15 cellular contexts compared by ENCODE assay signal in the genomic region with DNA sequence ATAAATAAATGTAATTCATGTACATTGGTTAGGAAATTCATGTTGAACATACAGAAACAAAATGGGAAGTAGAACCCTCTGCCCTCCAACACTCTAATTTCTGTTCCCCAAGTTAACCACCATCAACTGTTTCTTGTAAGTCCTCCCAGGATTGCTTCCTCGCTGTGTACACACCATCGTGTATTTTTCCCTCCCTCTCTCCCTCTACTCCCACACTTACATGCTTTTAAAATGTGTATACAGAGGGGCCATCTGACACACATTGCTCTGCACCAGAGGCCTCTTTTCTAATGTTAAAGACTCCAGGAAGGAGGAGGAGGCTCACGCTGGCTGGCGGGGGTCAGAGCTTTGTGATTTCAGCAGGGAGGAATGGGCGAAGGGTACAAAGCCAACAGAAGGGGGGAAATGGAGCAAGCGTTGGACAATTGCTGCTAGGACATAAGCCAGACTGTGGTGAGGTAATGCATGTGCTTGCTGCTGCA. TPM values are rescaled to one million over a fixed set of nuclear protein-coding genes. Genes with fewer than 3 reads are reported as not detected.
DNase-seq lines count a peak whose midpoint lies in the region; ATAC-seq, FAIRE-seq and TF ChIP-seq lines count a peak whose summit lies in the region.
"Had no signal": no experiment of that assay in that cellular context is flagged by ENCODE, and none has a peak within 500 bp of the region (broad histone marks: within the 10 kb centered on the region; RNA-seq: fewer than 3 reads in every experiment).

No MANE protein-coding gene starts in this region.

- no peaks in the 10 kb centered on the region; the same call in 1 of the 2 replicates for H3K27me3 ChIP-seq in IMR-90 (ENCODE audit: control insufficient read depth, insufficient read depth, low read length)
- H3K27me3 ChIP-seq in astrocyte (ENCODE audit: insufficient read depth, low read length): peaks cover 5% of the 10 kb centered on the region
- peaks cover 0 to 55% of the 10 kb centered on the region in 2 experiments for H3K27me3 ChIP-seq in mesenchymal stem cell (ENCODE audit: control insufficient read depth in 1 of 2, insufficient read depth in 1 of 2, low read length in 2 of 2)

- H4K5ac ChIP-seq in IMR-90 (ENCODE audit: low read depth, low read length): no peak overlapping the region

- peaks cover 4% of the 10 kb centered on the region for H3K36me3 Mint-ChIP-seq in astrocyte (ENCODE audit: low read depth, unreplicated experiment)
- H3K36me3 Mint-ChIP-seq: memory B cell had no signal

- H3K9me3 Mint-ChIP-seq in astrocyte (ENCODE audit: unreplicated experiment): no peaks in the 10 kb centered on the region
- H3K9me3 Mint-ChIP-seq: memory B cell had no signal

- peak overlapping the region; percentile 75 for H2AFZ ChIP-seq in IMR-90 (replicated peaks; ENCODE audit: low read length, poor library complexity)
- peak overlapping the region; percentile 21 for H2AFZ ChIP-seq in astrocyte (ENCODE audit: low read depth, low read length)
- peak overlapping the region; percentile 46 for H2AFZ ChIP-seq in mesenchymal stem cell (ENCODE audit: low read depth, low read length)

- no peak for FAIRE-seq in astrocyte (lab: Jason Lieb, UNC)
- FAIRE-seq: K562 had no signal

- no peak overlapping the region for H2BK5ac ChIP-seq in IMR-90 (ENCODE audit: low read depth, low read length, poor library complexity, severe bottlenecking)
- H2BK5ac ChIP-seq in mesenchymal stem cell (ENCODE audit: low read depth, low read length, poor library complexity, severe bottlenecking): no peak overlapping the region

- peak; percentile 49 for DNase-seq in AG20443 (ENCODE audit: low spot score)
- peak; percentile 72 for DNase-seq in IMR-90
- DNase-seq in astrocyte (ENCODE audit: low read depth): peak; percentile 45
- DNase-seq in mesenchymal stem cell: no peak
- DNase-seq in effector CD8-positive, alpha-beta T cell (lab: John Stamatoyannopoulos, UW): no peak
- no peak for DNase-seq in inferior parietal cortex (ENCODE audit: extremely low spot score)
- DNase-seq in putamen (ENCODE audit: low spot score): no peak
- DNase-seq: BE2C; stimulated activated CD8-positive, alpha-beta memory T cell treated with anti-CD3 and anti-CD28 coated beads, Interleukin-4, amount 100 ng/mL, for 48 hours had no signal

- dilution Hi-C loops in IMR-90 (cut with HindIII; ENCODE audit: low sequenced_read_pairs, unreplicated experiment): no loop called here

- POLR2A ChIA-PET in IMR-90 (lab: Charles Lee; ENCODE audit: unreplicated experiment): no interaction called here

- H4K20me1 ChIP-seq in IMR-90 (ENCODE audit: insufficient read depth, low read length): no peaks in the 10 kb centered on the region
- no peaks in the 10 kb centered on the region for H4K20me1 ChIP-seq in astrocyte (ENCODE audit: insufficient read depth, low read length)

- H2BK20ac ChIP-seq in IMR-90 (ENCODE audit: low read depth, low read length): no peak overlapping the region

- 27% methylated on average over 3 of the region's 6 CpGs; no CpG with 5 or more reads in 1 of the 2 experiments for WGBS in IMR-90 (ENCODE audit: extremely low coverage in 2 of 2, insufficient read length in 1 of 2), 2 experiments
- 29% methylated on average over 6 of the region's 6 CpGs for WGBS in mesenchymal stem cell

- H3K56ac ChIP-seq in IMR-90 (ENCODE audit: extremely low read depth, insufficient read depth, low read length): no peak overlapping the region

- H3K4me3 ChIP-seq in IMR-90 (ENCODE audit: insufficient read depth, low read depth, low read length) (no peak overlapping the region), astrocyte (ENCODE audit: insufficient read depth, low read depth, low read length) (no peak overlapping the region), mesenchymal stem cell (ENCODE audit: insufficient read depth in 1 of 2, low read depth in 1 of 2, low read length in 2 of 2) (no peak overlapping the region)
- H3K4me3 ChIP-seq: K562 had no signal

- H3K27ac ChIP-seq in IMR-90 (ENCODE audit: insufficient read depth, low read length) (no peak overlapping the region), astrocyte (ENCODE audit: low read depth, low read length) (no peak overlapping the region), mesenchymal stem cell (ENCODE audit: low read length, poor library complexity, severe bottlenecking) (no peak overlapping the region)

- H3K36me3 ChIP-seq in IMR-90 (ENCODE audit: control insufficient read depth, insufficient read depth, low read length) (no peaks in the 10 kb centered on the region), astrocyte (ENCODE audit: insufficient read depth, low read length) (no peaks in the 10 kb centered on the region), mesenchymal stem cell (ENCODE audit: control insufficient read depth in 1 of 2, insufficient read depth in 2 of 2, low read depth in 1 of 2, low read length in 2 of 2) (no peaks in the 10 kb centered on the region)
- H3K36me3 ChIP-seq: BE2C had no signal

- H3K79me1 ChIP-seq in IMR-90 (ENCODE audit: low read depth in 1 of 2, low read length in 2 of 2) (no peaks in the 10 kb centered on the region), mesenchymal stem cell (replicated peaks; ENCODE audit: low read length, poor library complexity, severe bottlenecking) (no peaks in the 10 kb centered on the region)

- H3K27ac Mint-ChIP-seq in astrocyte (ENCODE audit: unreplicated experiment): peak overlapping the region; percentile 68
- H3K27ac Mint-ChIP-seq: memory B cell had no signal

- ATAC-seq in IMR-90 (ENCODE audit: low read depth) (peak; percentile 76), HG03521 (IDR thresholded peaks at IDR 0.05; ENCODE audit: unreplicated experiment) (no peak)
- ATAC-seq: K562 had no signal

- H3K18ac ChIP-seq in IMR-90 (ENCODE audit: low read depth, low read length): no peak overlapping the region
- H3K18ac ChIP-seq in mesenchymal stem cell (ENCODE audit: low read depth in 1 of 2, low read length in 2 of 2): peak overlapping the region in 1 of 2 experiments; percentile 56

- peak overlapping the region; percentile 35 for H3K4me3 Mint-ChIP-seq in astrocyte (ENCODE audit: unreplicated experiment)

- H3K9me1 ChIP-seq in IMR-90 (ENCODE audit: insufficient read depth, low read length): no peaks in the 10 kb centered on the region

- H2AK9ac ChIP-seq in IMR-90 (replicated peaks; ENCODE audit: low read depth, low read length, poor library complexity): no peak overlapping the region

- H2BK12ac ChIP-seq in mesenchymal stem cell (ENCODE audit: low read length in 2 of 2): no peak overlapping the region

- H2BK15ac ChIP-seq in IMR-90 (ENCODE audit: low read depth, low read length) (no peak overlapping the region), mesenchymal stem cell (ENCODE audit: low read depth, poor library complexity, severe bottlenecking) (no peak overlapping the region)

- in situ Hi-C loops in IMR-90 (cut with MboI; ENCODE audit: low sequenced_read_pairs): no loop called here

- no peak for TF ChIP-seq CTCF in IMR-90 (conservative IDR thresholded peaks at IDR 0.05; ENCODE audit: low read depth, low read length)
- TF ChIP-seq CTCF in astrocyte (IDR thresholded peaks at IDR 0.05; ENCODE audit: insufficient read depth, low read depth, low read length): no peak

- no TSS peak for BruUV-seq in IMR-90 (replicated peaks; lab: Mats Ljungman, UMichigan)

- CTCF ChIA-PET in IMR-90 (lab: Yijun Ruan, JAX): no interaction called here

- H2BK120ac ChIP-seq in IMR-90 (ENCODE audit: low read depth, low read length) (no peak overlapping the region), mesenchymal stem cell (ENCODE audit: low read depth, low read length) (no peak overlapping the region)

- H4K8ac ChIP-seq in IMR-90 (ENCODE audit: low read depth in 2 of 2, low read length in 2 of 2) (no peak overlapping the region), mesenchymal stem cell (ENCODE audit: low read length) (no peak overlapping the region)

- H3K4me1 ChIP-seq in IMR-90 (ENCODE audit: control insufficient read depth, insufficient read depth, low read length) (peaks cover 12% of the 10 kb centered on the region; the same call in 1 of the 2 replicates), astrocyte (ENCODE audit: insufficient read depth, low read length) (peaks cover 11% of the 10 kb centered on the region), mesenchymal stem cell (ENCODE audit: control insufficient read depth, insufficient read depth, low read depth, low read length) (peaks cover 14% of the 10 kb centered on the region)
- H3K4me1 ChIP-seq: BE2C had no signal

- no peak for TF ChIP-seq RAD21 in IMR-90 (IDR thresholded peaks at IDR 0.05; ENCODE audit: low read length)

- peaks cover 33% of the 10 kb centered on the region for H3K4me1 Mint-ChIP-seq in astrocyte (ENCODE audit: low read depth, unreplicated experiment)

- H3K9ac ChIP-seq in IMR-90 (ENCODE audit: low read depth, low read length) (no peak overlapping the region), astrocyte (ENCODE audit: low read length) (no peak overlapping the region), mesenchymal stem cell (ENCODE audit: low read length) (peak overlapping the region; percentile 48)

- intact Hi-C loops in IMR-90 (cut with micrococcal nuclease): loop anchor here (5.0 kb wide), 2 partner anchors 77 to 153 kb away; no protein-coding TSS in a partner anchor

- H2AK5ac ChIP-seq in IMR-90 (ENCODE audit: low read depth, low read length) (no peak overlapping the region), mesenchymal stem cell (ENCODE audit: low read length, severe bottlenecking) (no peak overlapping the region)

- peaks cover 11% of the 10 kb centered on the region for H3K27me3 Mint-ChIP-seq in astrocyte (ENCODE audit: low read depth, unreplicated experiment)

- H3K79me2 ChIP-seq in astrocyte (ENCODE audit: insufficient read depth, low read length): no peaks in the 10 kb centered on the region

- H3K9me3 ChIP-seq in IMR-90 (ENCODE audit: control insufficient read depth, insufficient read depth, low read length) (no peaks in the 10 kb centered on the region), astrocyte (ENCODE audit: insufficient read depth, low read depth, low read length) (no peaks in the 10 kb centered on the region), mesenchymal stem cell (ENCODE audit: control insufficient read depth, low read length) (no peaks in the 10 kb centered on the region)
- H3K9me3 ChIP-seq: BE2C had no signal

- no peak overlapping the region for H3K4me2 ChIP-seq in IMR-90 (ENCODE audit: low read depth, low read length)
- H3K4me2 ChIP-seq in astrocyte (ENCODE audit: low read length): peak overlapping the region; percentile 47
- no peak overlapping the region for H3K4me2 ChIP-seq in mesenchymal stem cell (ENCODE audit: low read length, poor library complexity, severe bottlenecking)

- no peak overlapping the region for H3K4ac ChIP-seq in IMR-90 (ENCODE audit: low read depth, low read length)
- no peak overlapping the region for H3K4ac ChIP-seq in mesenchymal stem cell (ENCODE audit: low read depth in 1 of 2, low read length in 2 of 2)

- H3K14ac ChIP-seq in IMR-90 (replicated peaks; ENCODE audit: low read depth, low read length) (no peak overlapping the region), mesenchymal stem cell (ENCODE audit: low read length in 2 of 2) (peak overlapping the region in 1 of 2 experiments; percentile 50)

- H4K91ac ChIP-seq in IMR-90 (ENCODE audit: insufficient read depth, low read depth, low read length) (no peak overlapping the region), mesenchymal stem cell (ENCODE audit: low read length) (no peak overlapping the region)

- no peak for TF ChIP-seq POLR2A in IMR-90 (IDR thresholded peaks at IDR 0.05; ENCODE audit: low read depth, low read length)

- H3K23ac ChIP-seq in IMR-90 (ENCODE audit: low read depth, low read length) (peak overlapping the region; percentile 60; the same call in 1 of the 2 replicates), mesenchymal stem cell (ENCODE audit: low read length in 2 of 2) (no peak overlapping the region)

RNA-seq across cellular contexts. Expression of a gene that starts 1.9 kb away (rescaled TPM):
- total RNA-seq in IMR-90 (2012; rRNA removed) (not detected in 2 replicates), astrocyte (0.96 and 2.6 TPM in 2 replicates)
- polyA plus RNA-seq in IMR-90 (2012; rRNA removed): 0.10 TPM in 1 of 2 replicates, not detected in the other
- polyA plus RNA-seq in IMR-90 (2012; cell fraction: cytosol; rRNA removed): 0.04 TPM in 1 of 2 replicates, not detected in the other
- polyA plus RNA-seq in IMR-90 (2012; cell fraction: nucleus; rRNA removed; ENCODE audit: low replicate concordance): 0.04 and 0.11 TPM in 2 replicates
- polyA plus RNA-seq in mesenchymal stem cell (2013, experiment 1 of 2): 0.10 TPM
- polyA plus RNA-seq in mesenchymal stem cell (2013, experiment 2 of 2): 0.03 TPM
- total RNA-seq: NCI-H460 had no signal

RNA-seq across cellular contexts. Expression of a gene that starts 29.4 kb away (rescaled TPM):
- total RNA-seq in IMR-90 (2012; rRNA removed): 22.6 and 25.0 TPM in 2 replicates
- 291 and 334 TPM in 2 replicates for polyA plus RNA-seq in IMR-90 (2012; rRNA removed)
- 247 and 450 TPM in 2 replicates for polyA plus RNA-seq in IMR-90 (2012; cell fraction: cytosol; rRNA removed)
- 390 and 724 TPM in 2 replicates for polyA plus RNA-seq in IMR-90 (2012; cell fraction: nucleus; rRNA removed; ENCODE audit: low replicate concordance)
- total RNA-seq in astrocyte: 477 and 523 TPM in 2 replicates
- polyA plus RNA-seq in mesenchymal stem cell (2013, experiment 1 of 2): 317 TPM
- 305 TPM for polyA plus RNA-seq in mesenchymal stem cell (2013, experiment 2 of 2)

RNA-seq across cellular contexts. Expression of a gene that starts 32.7 kb away (rescaled TPM):
- not detected in 2 replicates for total RNA-seq in IMR-90 (2012; rRNA removed)
- polyA plus RNA-seq in IMR-90 (2012; rRNA removed): not detected in 2 replicates
- polyA plus RNA-seq in IMR-90 (2012; cell fraction: cytosol; rRNA removed): not detected in 2 replicates
- not detected in 2 replicates for polyA plus RNA-seq in IMR-90 (2012; cell fraction: nucleus; rRNA removed; ENCODE audit: low replicate concordance)
- total RNA-seq in astrocyte: not detected in 2 replicates
- not detected for polyA plus RNA-seq in mesenchymal stem cell (2013, experiment 1 of 2)
- polyA plus RNA-seq in mesenchymal stem cell (2013, experiment 2 of 2): not detected
- total RNA-seq: K562, NCI-H460, skeletal muscle tissue had no signal
- polyA plus RNA-seq: esophagus had no signal

RNA-seq across cellular contexts. Expression of a gene that starts 48.1 kb away (rescaled TPM):
- total RNA-seq in IMR-90 (2012; rRNA removed): 2.5 and 3.4 TPM in 2 replicates
- polyA plus RNA-seq in IMR-90 (2012; rRNA removed): 3.7 and 4.3 TPM in 2 replicates
- polyA plus RNA-seq in IMR-90 (2012; cell fraction: cytosol; rRNA removed): 2.4 and 3.9 TPM in 2 replicates
- 4.2 and 4.6 TPM in 2 replicates for polyA plus RNA-seq in IMR-90 (2012; cell fraction: nucleus; rRNA removed; ENCODE audit: low replicate concordance)
- total RNA-seq in astrocyte: 7.6 and 8.0 TPM in 2 replicates
- 0.28 TPM for polyA plus RNA-seq in mesenchymal stem cell (2013, experiment 1 of 2)
- 0.30 TPM for polyA plus RNA-seq in mesenchymal stem cell (2013, experiment 2 of 2)

Comparison
In these comparisons a context has a peak if more than half of its experiments do, and no peak if none do; other contexts are left out.
1. DNase-seq: peak in AG20443 (single experiment), IMR-90 (single experiment) and astrocyte (single experiment); none in mesenchymal stem cell (single experiment), effector CD8-positive, alpha-beta T cell (single experiment), inferior parietal cortex (single experiment) and putamen (single experiment).
2. H2AFZ ChIP-seq: peak in every context shown above with its lines; median percentile 75 in IMR-90; 46 in mesenchymal stem cell; 21 in astrocyte.
3. RNA of a gene that starts 29.4 kb away (total RNA-seq): 477 to 523 TPM in astrocyte; 22.6 to 25.0 TPM in IMR-90; every median in the first group is over 10 times any median in the second.